Comparison of ENCODE assay signal across 17 cellular contexts in the genomic region with DNA sequence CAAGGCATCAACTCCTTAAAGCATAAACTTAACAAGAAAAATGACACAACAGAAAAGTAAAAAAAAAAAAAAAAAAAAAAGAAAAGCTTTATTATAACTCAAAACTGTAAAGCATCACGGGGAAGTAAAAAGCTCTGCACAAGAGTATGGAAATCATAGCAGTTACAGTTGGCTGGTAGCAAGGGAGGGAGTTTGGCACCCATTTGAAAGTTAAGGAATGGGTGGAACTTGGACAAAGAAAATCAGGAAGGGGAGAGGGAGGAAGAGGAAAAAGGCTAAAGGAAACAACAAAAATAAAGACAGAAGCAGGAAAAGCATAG. TPM values are rescaled to one million over a fixed set of nuclear protein-coding genes. Genes with fewer than 3 reads are reported as not detected.
A peak's percentile ranks its signal among the peaks of the same experiment; 100 is the strongest.
DNase-seq lines count a peak whose midpoint lies in the region; ATAC-seq and TF ChIP-seq lines count a peak whose summit lies in the region.
"Had no signal": no experiment of that assay in that cellular context is flagged by ENCODE, and none has a peak within 500 bp of the region (broad histone marks: within the 10 kb centered on the region; RNA-seq: fewer than 3 reads in every experiment).

No MANE protein-coding gene starts in this region.

- peak overlapping the region; percentile 6 for H3K27ac Mint-ChIP-seq in activated B cell treated with CpG ODN at 0.5 μM for 24 hours
- no peak overlapping the region for H3K27ac Mint-ChIP-seq in mesothelial cell of epicardium

- H3K27me3 ChIP-seq in right atrium auricular region (no peaks in the 10 kb centered on the region), gastroesophageal sphincter (no peaks in the 10 kb centered on the region), upper lobe of left lung (no peaks in the 10 kb centered on the region)

- H3K9me3 Mint-ChIP-seq in activated B cell treated with CpG ODN at 0.5 μM for 24 hours (no peaks in the 10 kb centered on the region), mesothelial cell of epicardium (no peaks in the 10 kb centered on the region)
- H3K9me3 Mint-ChIP-seq: neural crest cell had no signal

- intact Hi-C loops in Right ventricle myocardium superior (cut with DNase I) (no loop called here), activated B cell treated with CpG ODN at 0.5 μM for 24 hours (cut with micrococcal nuclease) (no loop called here)

- TF ChIP-seq POLR2A in gastroesophageal sphincter (IDR thresholded peaks at IDR 0.05) (no peak), upper lobe of left lung (IDR thresholded peaks at IDR 0.05) (no peak)

- H3K27me3 Mint-ChIP-seq in activated B cell treated with CpG ODN at 0.5 μM for 24 hours: no peaks in the 10 kb centered on the region
- no peaks in the 10 kb centered on the region for H3K27me3 Mint-ChIP-seq in mesothelial cell of epicardium (ENCODE audit: low read depth)

- POLR2A ChIA-PET in activated B cell treated with CpG ODN at 0.5 μM for 24 hours (lab: Charles Lee): interaction anchor here (0.6 to 6.3 kb wide), 7 partner anchors 8 to 320 kb away, joined by 3 to 63 read pairs (median 5); partner anchors contain the start of gene KLF7

- no peak for TF ChIP-seq CTCF in right atrium auricular region (IDR thresholded peaks at IDR 0.05)
- no peak for TF ChIP-seq CTCF in activated B cell treated with CpG ODN at 0.5 μM for 24 hours (IDR thresholded peaks at IDR 0.05)
- TF ChIP-seq CTCF in gastroesophageal sphincter (IDR thresholded peaks at IDR 0.05): no peak
- no peak for TF ChIP-seq CTCF in upper lobe of left lung (IDR thresholded peaks at IDR 0.05)
- TF ChIP-seq CTCF in mesothelial cell of epicardium (IDR thresholded peaks at IDR 0.05; ENCODE audit: unreplicated experiment): no peak

- DNase-seq in right atrium auricular region (ENCODE audit: low spot score) (no peak), Right ventricle myocardium superior (no peak), activated B cell treated with CpG ODN at 0.5 μM for 24 hours (no peak), upper lobe of left lung (no peak), mesothelial cell of epicardium (ENCODE audit: low spot score in 2 of 2, unreplicated experiment in 2 of 2) (no peak), NCI-H1694 (lab: John Stamatoyannopoulos, UW) (no peak), HuH-7 (ENCODE audit: low spot score) (no peak)
- DNase-seq: DMS53, GM23248, NCI-H187 treated with DMSO at 0.1 percent for 48 hours, NCI-H524, PC-3, substantia nigra had no signal

- CTCF ChIA-PET in activated B cell treated with CpG ODN at 0.5 μM for 24 hours (lab: Charles Lee): no interaction called here

- H3K4me1 Mint-ChIP-seq in activated B cell treated with CpG ODN at 0.5 μM for 24 hours (peaks cover 72% of the 10 kb centered on the region), mesothelial cell of epicardium (peaks cover 37% of the 10 kb centered on the region)

- no peak overlapping the region for H3K4me3 Mint-ChIP-seq in activated B cell treated with CpG ODN at 0.5 μM for 24 hours
- no peak overlapping the region for H3K4me3 Mint-ChIP-seq in mesothelial cell of epicardium
- H3K4me3 Mint-ChIP-seq: neural crest cell had no signal

- H3K4me1 ChIP-seq in right atrium auricular region (peaks cover 0 to 97% of the 10 kb centered on the region in 2 donors), gastroesophageal sphincter (peaks cover 68 to 100% (median 85%) of the 10 kb centered on the region in 3 donors), upper lobe of left lung (peaks cover 75 to 95% (median 91%) of the 10 kb centered on the region in 4 donors)

- H3K9me3 ChIP-seq in right atrium auricular region: no peaks in the 10 kb centered on the region
- no peaks in the 10 kb centered on the region for H3K9me3 ChIP-seq in gastroesophageal sphincter
- no peaks in the 10 kb centered on the region for H3K9me3 ChIP-seq in upper lobe of left lung

- H3K36me3 ChIP-seq in right atrium auricular region (no peaks in the 10 kb centered on the region), gastroesophageal sphincter (no peaks in the 10 kb centered on the region), upper lobe of left lung (no peaks in the 10 kb centered on the region)

- H3K4me3 ChIP-seq in right atrium auricular region: no peak overlapping the region
- H3K4me3 ChIP-seq in gastroesophageal sphincter: no peak overlapping the region
- no peak overlapping the region for H3K4me3 ChIP-seq in upper lobe of left lung
- H3K4me3 ChIP-seq: GM23248, SK-N-MC had no signal

- ATAC-seq in Right ventricle myocardium superior (ENCODE audit: poor library complexity) (no peak), activated B cell treated with CpG ODN at 0.5 μM for 24 hours (ENCODE audit: low read depth) (no peak), gastroesophageal sphincter (no peak), upper lobe of left lung (ENCODE audit: low FRiP score in 2 of 2) (no peak)
- ATAC-seq: PC-3 had no signal

- WGBS in gastroesophageal sphincter (ENCODE audit: low coverage in 1 of 2), 2 donors: 33 to 60% methylated on average over 1 of the region's 1 CpG
- 59 to 63% methylated on average over 1 of the region's 1 CpG for WGBS in upper lobe of left lung, 2 donors

- H3K36me3 Mint-ChIP-seq in activated B cell treated with CpG ODN at 0.5 μM for 24 hours (ENCODE audit: low read depth) (peaks cover 13% of the 10 kb centered on the region), mesothelial cell of epicardium (no peaks in the 10 kb centered on the region)

- TF ChIP-seq EP300 in gastroesophageal sphincter (IDR thresholded peaks at IDR 0.05) (no peak), upper lobe of left lung (IDR thresholded peaks at IDR 0.05) (no peak)

- peak overlapping the region; percentile 33 to 65 for H3K27ac ChIP-seq in right atrium auricular region
- H3K27ac ChIP-seq in gastroesophageal sphincter: peak overlapping the region; percentile 14 to 100 (median 69)
- peak overlapping the region; percentile 37 to 73 (median 59) for H3K27ac ChIP-seq in upper lobe of left lung
- H3K27ac ChIP-seq: SK-N-MC had no signal

RNA-seq across cellular contexts. Expression of gene KLF7, which starts 8.6 kb away (rescaled TPM):
- total RNA-seq in right atrium auricular region (10 to 100 TPM; 13.5 to 29.9 TPM), Right ventricle myocardium superior (19.2 TPM), activated B cell treated with CpG ODN at 0.5 μM for 24 hours (31.7 and 35.8 TPM in 2 replicates), gastroesophageal sphincter (10 to 100 TPM; 30.7 to 59.3 (median 42.1) TPM), upper lobe of left lung (10 to 100 TPM; 15.4 to 50.5 (median 22.4) TPM), mesothelial cell of epicardium (16.2 to 17.8 TPM (median 16.9 TPM) in 3 replicates)
- total RNA-seq: HT-29 had no signal
